In the genomic region with DNA sequence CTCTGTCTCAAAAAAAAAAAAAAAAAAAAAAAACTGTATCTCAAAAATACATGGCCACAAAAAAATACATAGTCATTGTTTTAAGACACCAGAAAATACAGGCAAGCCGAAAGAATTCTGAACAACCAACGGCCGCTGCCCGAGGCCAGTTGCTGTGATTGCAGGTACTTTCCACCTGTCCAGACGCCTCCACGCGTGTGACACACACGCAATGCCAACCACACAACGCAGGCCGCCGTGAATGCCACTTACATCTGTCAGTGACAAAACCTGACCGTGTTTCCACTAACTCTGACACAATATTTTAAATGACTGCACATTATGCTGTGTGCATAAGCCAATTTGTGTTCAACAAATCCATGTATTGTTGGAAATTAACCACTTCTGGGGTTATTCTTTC, we compare ENCODE assay signal across 1 cellular context.
TF ChIP-seq lines count a peak whose summit lies in the region.

No MANE protein-coding gene starts in this region.

TF ChIP-seq in HepG2, 621 proteins besides CTCF, POLR2A, EP300 and RAD21:
- TF ChIP-seq TMF1 (CRISPR knock-in tag; IDR thresholded peaks at IDR 0.05; ENCODE audit: low read depth) (no peak), CHD4 (IDR thresholded peaks at IDR 0.05; ENCODE audit: borderline replicate concordance, low read length) (0 out of 2 replicates have a peak, but pooled peaks have one; percentile 49)
